1 cellular context compared by ENCODE assay signal in the genomic region with DNA sequence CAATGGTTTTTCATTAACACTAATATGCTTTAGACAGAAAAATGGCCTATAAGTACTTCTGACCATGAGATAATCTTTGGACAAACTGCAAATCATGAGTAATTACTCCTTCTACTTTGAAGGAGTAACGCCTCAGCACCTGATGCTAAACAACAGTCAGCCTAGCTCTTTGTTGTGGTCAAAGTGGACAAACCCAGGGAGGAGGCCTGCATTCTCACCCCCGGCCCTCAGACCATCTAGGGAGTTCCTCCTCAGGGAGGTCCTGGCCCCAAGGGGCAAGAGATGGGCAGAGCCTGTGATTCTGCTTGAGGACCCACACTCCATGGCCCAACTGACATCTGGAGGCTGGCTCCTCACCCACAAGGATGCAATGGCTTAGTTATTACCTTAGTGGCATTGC.
TF ChIP-seq lines count a peak whose summit lies in the region.

No MANE protein-coding gene starts in this region.

TF ChIP-seq in GM23338, 12 proteins besides CTCF, POLR2A, EP300 and RAD21:
- no peak for TF ChIP-seq ZNF331 (CRISPR knock-in tag; IDR thresholded peaks at IDR 0.05; ENCODE audit: low read depth)
- TF ChIP-seq POLR2AphosphoS5 (IDR thresholded peaks at IDR 0.05; ENCODE audit: low read depth), result no peak
- no peak for TF ChIP-seq STAT1 (IDR thresholded peaks at IDR 0.05; ENCODE audit: unreplicated experiment)
- TF ChIP-seq EZH2phosphoT487 (IDR thresholded peaks at IDR 0.05; ENCODE audit: unreplicated experiment), result no peak
- TF ChIP-seq EZH2 (IDR thresholded peaks at IDR 0.05; ENCODE audit: low read depth, unreplicated experiment), result no peak
